In genomic region chr4:64594723-64595122, GRCh38 we compare ENCODE assay signal across 31 cellular contexts.
"Had no signal": no experiment of that assay in that cellular context is flagged by ENCODE, and none has a peak within 500 bp of the region (broad histone marks: within the 10 kb centered on the region; RNA-seq: fewer than 3 reads in every experiment).

No MANE protein-coding gene starts in this region.

- H3K36me3 ChIP-seq: brain microvascular endothelial cell, esophagus muscularis mucosa, gastrocnemius medialis, heart left ventricle had no signal

- ATAC-seq: activated naive CD4-positive, alpha-beta T cell treated with anti-CD3 and anti-CD28 coated beads, Interleukin-2, amount 50 U/mL, for 72 hours; activated T-cell treated with anti-CD3 and anti-CD28 coated beads, Interleukin-2, amount 50 U/mL, for 72 hours; foreskin keratinocyte; gastrocnemius medialis; heart left ventricle; T-helper 17 cell had no signal

- H3K27ac ChIP-seq: brain microvascular endothelial cell, coronary artery, dorsolateral prefrontal cortex, esophagus muscularis mucosa, foreskin keratinocyte, gastrocnemius medialis, heart left ventricle had no signal

- H3K9me3 ChIP-seq: gastrocnemius medialis had no signal

- H3K4me1 Mint-ChIP-seq: activated CD4-positive, alpha-beta memory T cell treated with anti-CD3 and anti-CD28 coated beads, Interleukin-2, amount 10 ng/mL, durations not matched to agents 7 days and 5 days; activated CD4-positive, alpha-beta T cell treated with anti-CD3 and anti-CD28 coated beads, Interleukin-2, amount 10 ng/mL, durations not matched to agents 7 days and 5 days; activated naive CD4-positive, alpha-beta T cell treated with anti-CD3 and anti-CD28 coated beads, Interleukin-2, amount 10 ng/mL, durations not matched to agents 7 days and 5 days; activated naive CD8-positive, alpha-beta T cell treated with anti-CD3 and anti-CD28 coated beads, Interleukin-2, amount 10 ng/mL, durations not matched to agents 7 days and 5 days; central memory CD8-positive, alpha-beta T cell; T-helper 17 cell had no signal

- H3K27me3 ChIP-seq: brain microvascular endothelial cell, dorsolateral prefrontal cortex, esophagus muscularis mucosa, foreskin keratinocyte, gastrocnemius medialis, heart left ventricle had no signal

- H3K4me1 ChIP-seq: esophagus muscularis mucosa, foreskin keratinocyte, gastrocnemius medialis, heart left ventricle had no signal

- H3K27ac Mint-ChIP-seq: activated CD4-positive, alpha-beta memory T cell treated with anti-CD3 and anti-CD28 coated beads, Interleukin-2, amount 10 ng/mL, durations not matched to agents 7 days and 5 days; activated CD4-positive, alpha-beta T cell treated with anti-CD3 and anti-CD28 coated beads, Interleukin-2, amount 10 ng/mL, durations not matched to agents 7 days and 5 days; activated naive CD4-positive, alpha-beta T cell treated with anti-CD3 and anti-CD28 coated beads, Interleukin-2, amount 10 ng/mL, durations not matched to agents 7 days and 5 days; activated naive CD4-positive, alpha-beta T cell treated with anti-CD3 and anti-CD28 coated beads, Interleukin-2, amount 50 U/mL, for 72 hours; activated naive CD8-positive, alpha-beta T cell treated with anti-CD3 and anti-CD28 coated beads, Interleukin-2, amount 10 ng/mL, durations not matched to agents 7 days and 5 days; activated T-cell treated with anti-CD3 and anti-CD28 coated beads, Interleukin-2, amount 50 U/mL, for 24 hours; activated T-cell treated with anti-CD3 and anti-CD28 coated beads, Interleukin-2, amount 50 U/mL, for 72 hours; dendritic cell treated with granulocyte-macrophage colony-stimulating factor and Interleukin-4, amounts not matched to agents 40 ng/mL and 50 ng/mL, for 4 days; T-helper 17 cell; T-helper 2 cell treated with Interferon-gamma antibody and Interleukin-4, amounts not matched to agents 5 μg/mL and 100 μg/mL, for 36 hours had no signal

- FAIRE-seq: astrocyte, bronchial epithelial cell had no signal

- H3K4me3 Mint-ChIP-seq: activated CD4-positive, alpha-beta memory T cell treated with anti-CD3 and anti-CD28 coated beads, Interleukin-2, amount 10 ng/mL, durations not matched to agents 7 days and 5 days; activated CD4-positive, alpha-beta T cell treated with anti-CD3 and anti-CD28 coated beads, Interleukin-2, amount 10 ng/mL, durations not matched to agents 7 days and 5 days; activated naive CD4-positive, alpha-beta T cell treated with anti-CD3 and anti-CD28 coated beads, Interleukin-2, amount 10 ng/mL, durations not matched to agents 7 days and 5 days; activated naive CD8-positive, alpha-beta T cell treated with anti-CD3 and anti-CD28 coated beads, Interleukin-2, amount 10 ng/mL, durations not matched to agents 7 days and 5 days; activated T-cell treated with anti-CD3 and anti-CD28 coated beads, Interleukin-2, amount 50 U/mL, for 24 hours; activated T-cell treated with anti-CD3 and anti-CD28 coated beads, Interleukin-2, amount 50 U/mL, for 72 hours; central memory CD8-positive, alpha-beta T cell; dendritic cell treated with granulocyte-macrophage colony-stimulating factor and Interleukin-4, amounts not matched to agents 40 ng/mL and 50 ng/mL, for 4 days; T-helper 17 cell; T-helper 2 cell treated with Interferon-gamma antibody and Interleukin-4, amounts not matched to agents 5 μg/mL and 100 μg/mL, for 36 hours had no signal

- DNase-seq: activated CD4-positive, alpha-beta memory T cell treated with anti-CD3 and anti-CD28 coated beads, Interleukin-2, amount 10 ng/mL, durations not matched to agents 7 days and 5 days; activated CD4-positive, alpha-beta T cell treated with anti-CD3 and anti-CD28 coated beads for 1 hour; activated CD4-positive, alpha-beta T cell treated with anti-CD3 and anti-CD28 coated beads for 4 hours; activated CD4-positive, alpha-beta T cell treated with anti-CD3 and anti-CD28 coated beads, Interleukin-2, amount 10 ng/mL, durations not matched to agents 7 days and 5 days; activated CD4-positive, alpha-beta T cell treated with anti-CD3 and anti-CD28 coated beads, Interleukin-2, amount 50 U/mL, for 4 hours; activated CD8-positive, alpha-beta memory T cell treated with anti-CD3 and anti-CD28 coated beads, Interleukin-2, amount 50 U/mL, for 48 hours; activated gamma-delta T cell; activated naive CD4-positive, alpha-beta T cell; activated naive CD4-positive, alpha-beta T cell treated with anti-CD3 and anti-CD28 coated beads, Interleukin-2, amount 10 ng/mL, durations not matched to agents 7 days and 5 days; activated naive CD8-positive, alpha-beta T cell treated with anti-CD3 and anti-CD28 coated beads, Interleukin-2, amount 10 ng/mL, durations not matched to agents 7 days and 5 days; activated T-cell treated with anti-CD3 and anti-CD28 coated beads for 4 hours; activated T-cell treated with anti-CD3 and anti-CD28 coated beads, Interleukin-2, amount 50 U/mL, for 24 hours; activated T-cell treated with anti-CD3 and anti-CD28 coated beads, Interleukin-2, amount 50 U/mL, for 72 hours; brain microvascular endothelial cell; dorsolateral prefrontal cortex; effector memory CD4-positive, alpha-beta T cell; erythroblast; foreskin keratinocyte; gastrocnemius medialis; glutamatergic neuron; heart left ventricle; T-helper 1 cell; T-helper 17 cell had no signal

- H3K36me3 Mint-ChIP-seq: activated naive CD4-positive, alpha-beta T cell treated with anti-CD3 and anti-CD28 coated beads, Interleukin-2, amount 10 ng/mL, durations not matched to agents 7 days and 5 days; activated naive CD8-positive, alpha-beta T cell treated with anti-CD3 and anti-CD28 coated beads, Interleukin-2, amount 10 ng/mL, durations not matched to agents 7 days and 5 days had no signal

- H3K4me3 ChIP-seq: coronary artery, dorsolateral prefrontal cortex, esophagus muscularis mucosa, gastrocnemius medialis, heart left ventricle had no signal

- H3K27me3 Mint-ChIP-seq: activated CD4-positive, alpha-beta memory T cell treated with anti-CD3 and anti-CD28 coated beads, Interleukin-2, amount 10 ng/mL, durations not matched to agents 7 days and 5 days; activated CD4-positive, alpha-beta T cell treated with anti-CD3 and anti-CD28 coated beads, Interleukin-2, amount 10 ng/mL, durations not matched to agents 7 days and 5 days; activated naive CD4-positive, alpha-beta T cell treated with anti-CD3 and anti-CD28 coated beads, Interleukin-2, amount 10 ng/mL, durations not matched to agents 7 days and 5 days; activated naive CD8-positive, alpha-beta T cell treated with anti-CD3 and anti-CD28 coated beads, Interleukin-2, amount 10 ng/mL, durations not matched to agents 7 days and 5 days; activated T-cell treated with anti-CD3 and anti-CD28 coated beads, Interleukin-2, amount 50 U/mL, for 24 hours; central memory CD8-positive, alpha-beta T cell; dendritic cell treated with granulocyte-macrophage colony-stimulating factor and Interleukin-4, amounts not matched to agents 40 ng/mL and 50 ng/mL, for 4 days; T-helper 17 cell had no signal

- H3K9me3 Mint-ChIP-seq: activated naive CD4-positive, alpha-beta T cell treated with anti-CD3 and anti-CD28 coated beads, Interleukin-2, amount 10 ng/mL, durations not matched to agents 7 days and 5 days; activated naive CD8-positive, alpha-beta T cell treated with anti-CD3 and anti-CD28 coated beads, Interleukin-2, amount 10 ng/mL, durations not matched to agents 7 days and 5 days; dendritic cell treated with granulocyte-macrophage colony-stimulating factor and Interleukin-4, amounts not matched to agents 40 ng/mL and 50 ng/mL, for 4 days; T-helper 2 cell treated with Interferon-gamma antibody and Interleukin-4, amounts not matched to agents 5 μg/mL and 100 μg/mL, for 36 hours had no signal
